ENCODE assay signal across 9 cellular contexts in genomic region chr13:60267498-60268202, GRCh38.
DNase-seq lines count a peak whose midpoint lies in the region; ATAC-seq, FAIRE-seq and TF ChIP-seq lines count a peak whose summit lies in the region.
"Had no signal": no experiment of that assay in that cellular context is flagged by ENCODE, and none has a peak within 500 bp of the region (broad histone marks: within the 10 kb centered on the region; RNA-seq: fewer than 3 reads in every experiment).

No MANE protein-coding gene starts in this region.

- no peak for TF ChIP-seq POLR2A in suprapubic skin (IDR thresholded peaks at IDR 0.05)

- no peaks in the 10 kb centered on the region for H3K9me3 ChIP-seq in kidney (ENCODE audit: control insufficient read depth in 1 of 2, low read length in 2 of 2)
- no peaks in the 10 kb centered on the region for H3K9me3 ChIP-seq in suprapubic skin

- FAIRE-seq in kidney (lab: Jason Lieb, UNC): no peak
- FAIRE-seq: GM18507 had no signal

- intact Hi-C loops in kidney (cut with DNase I): no loop called here

- H3K27ac ChIP-seq in kidney (ENCODE audit: low read depth in 2 of 2, low read length in 2 of 2) (no peak overlapping the region), suprapubic skin (no peak overlapping the region)

- H3K4me3 Mint-ChIP-seq in activated naive CD4-positive, alpha-beta T cell treated with anti-CD3 and anti-CD28 coated beads, Interleukin-2, amount 10 ng/mL, durations not matched to agents 7 days and 5 days: no peak overlapping the region
- no peak overlapping the region for H3K4me3 Mint-ChIP-seq in activated T-cell treated with anti-CD3 and anti-CD28 coated beads, Interleukin-2, amount 50 U/mL, for 72 hours

- WGBS in suprapubic skin: 42% methylated on average over 24 of the region's 24 CpGs

- CTCF ChIA-PET in activated naive CD4-positive, alpha-beta T cell treated with anti-CD3 and anti-CD28 coated beads, Interleukin-2, amount 10 ng/mL, durations not matched to agents 7 days and 5 days (lab: Charles Lee): no interaction called here

- H3K36me3 ChIP-seq in kidney (ENCODE audit: control insufficient read depth in 1 of 2, insufficient read depth in 2 of 2, low read length in 2 of 2): no peaks in the 10 kb centered on the region
- H3K36me3 ChIP-seq in suprapubic skin: no peaks in the 10 kb centered on the region

- no peak overlapping the region for H3K27ac Mint-ChIP-seq in activated naive CD4-positive, alpha-beta T cell treated with anti-CD3 and anti-CD28 coated beads, Interleukin-2, amount 10 ng/mL, durations not matched to agents 7 days and 5 days
- no peak overlapping the region for H3K27ac Mint-ChIP-seq in activated T-cell treated with anti-CD3 and anti-CD28 coated beads, Interleukin-2, amount 50 U/mL, for 72 hours

- H3K4me1 ChIP-seq in kidney (ENCODE audit: control insufficient read depth in 1 of 2, insufficient read depth in 1 of 2, low read depth in 1 of 2, low read length in 2 of 2): no peaks in the 10 kb centered on the region
- no peaks in the 10 kb centered on the region for H3K4me1 ChIP-seq in suprapubic skin

- no peaks in the 10 kb centered on the region for H3K27me3 ChIP-seq in suprapubic skin

- no peaks in the 10 kb centered on the region for H3K36me3 Mint-ChIP-seq in activated naive CD4-positive, alpha-beta T cell treated with anti-CD3 and anti-CD28 coated beads, Interleukin-2, amount 10 ng/mL, durations not matched to agents 7 days and 5 days
- no peaks in the 10 kb centered on the region for H3K36me3 Mint-ChIP-seq in activated T-cell treated with anti-CD3 and anti-CD28 coated beads, Interleukin-2, amount 50 U/mL, for 72 hours (ENCODE audit: insufficient read depth in 2 of 2)

- DNase-seq in activated naive CD4-positive, alpha-beta T cell treated with anti-CD3 and anti-CD28 coated beads, Interleukin-2, amount 10 ng/mL, durations not matched to agents 7 days and 5 days: peak; percentile 47
- no peak for DNase-seq in activated naive CD4-positive, alpha-beta T cell (lab: John Stamatoyannopoulos, UW)
- peak; percentile 6 to 29 for DNase-seq in activated T-cell treated with anti-CD3 and anti-CD28 coated beads, Interleukin-2, amount 50 U/mL, for 72 hours
- DNase-seq in kidney (no peak), suprapubic skin (ENCODE audit: low spot score in 2 of 2) (no peak), GF-D8 (lab: John Stamatoyannopoulos, UW) (no peak)

- ATAC-seq in HG03354 (IDR thresholded peaks at IDR 0.05; ENCODE audit: poor library complexity, severe bottlenecking, unreplicated experiment) (peak; percentile 94), GM19023 (IDR thresholded peaks at IDR 0.05; ENCODE audit: unreplicated experiment) (no peak)
- peak; percentile 40 to 74 for ATAC-seq in activated T-cell treated with anti-CD3 and anti-CD28 coated beads, Interleukin-2, amount 50 U/mL, for 72 hours (replicated peaks in 1 of 2)

- peak overlapping the region; percentile 75 to 77 for H3K4me3 ChIP-seq in kidney (ENCODE audit: low read length in 2 of 2)
- H3K4me3 ChIP-seq in suprapubic skin: peak overlapping the region; percentile 52

- TF ChIP-seq CTCF in kidney (IDR thresholded peaks at IDR 0.05; ENCODE audit: borderline replicate concordance, extremely low read depth, insufficient read depth) (no peak), suprapubic skin (IDR thresholded peaks at IDR 0.05) (no peak)

- no peaks in the 10 kb centered on the region for H3K4me1 Mint-ChIP-seq in activated naive CD4-positive, alpha-beta T cell treated with anti-CD3 and anti-CD28 coated beads, Interleukin-2, amount 10 ng/mL, durations not matched to agents 7 days and 5 days
- H3K4me1 Mint-ChIP-seq in activated T-cell treated with anti-CD3 and anti-CD28 coated beads, Interleukin-2, amount 50 U/mL, for 72 hours (ENCODE audit: low read depth): no peaks in the 10 kb centered on the region

- TF ChIP-seq EP300 in suprapubic skin (IDR thresholded peaks at IDR 0.05): no peak

- peak overlapping the region in 1 of 2 donors; percentile 53 for H3K9ac ChIP-seq in kidney (ENCODE audit: low read length in 2 of 2)

- H3K27me3 Mint-ChIP-seq in activated naive CD4-positive, alpha-beta T cell treated with anti-CD3 and anti-CD28 coated beads, Interleukin-2, amount 10 ng/mL, durations not matched to agents 7 days and 5 days: peaks cover 3% of the 10 kb centered on the region
- H3K27me3 Mint-ChIP-seq in activated T-cell treated with anti-CD3 and anti-CD28 coated beads, Interleukin-2, amount 50 U/mL, for 72 hours (ENCODE audit: low read depth): peaks cover 18% of the 10 kb centered on the region

- no peaks in the 10 kb centered on the region for H3K9me3 Mint-ChIP-seq in activated naive CD4-positive, alpha-beta T cell treated with anti-CD3 and anti-CD28 coated beads, Interleukin-2, amount 10 ng/mL, durations not matched to agents 7 days and 5 days
- no peaks in the 10 kb centered on the region for H3K9me3 Mint-ChIP-seq in activated T-cell treated with anti-CD3 and anti-CD28 coated beads, Interleukin-2, amount 50 U/mL, for 72 hours

Comparison
In these comparisons a context has a peak if more than half of its experiments do, and no peak if none do; other contexts are left out.
1. DNase-seq: peak in activated naive CD4-positive, alpha-beta T cell treated with anti-CD3 and anti-CD28 coated beads, Interleukin-2, amount 10 ng/mL, durations not matched to agents 7 days and 5 days (single experiment) and activated T-cell treated with anti-CD3 and anti-CD28 coated beads, Interleukin-2, amount 50 U/mL, for 72 hours (2 of 2); none in activated naive CD4-positive, alpha-beta T cell (0 of 4), kidney (single experiment), suprapubic skin (0 of 2) and GF-D8 (single experiment).